In the genomic region with DNA sequence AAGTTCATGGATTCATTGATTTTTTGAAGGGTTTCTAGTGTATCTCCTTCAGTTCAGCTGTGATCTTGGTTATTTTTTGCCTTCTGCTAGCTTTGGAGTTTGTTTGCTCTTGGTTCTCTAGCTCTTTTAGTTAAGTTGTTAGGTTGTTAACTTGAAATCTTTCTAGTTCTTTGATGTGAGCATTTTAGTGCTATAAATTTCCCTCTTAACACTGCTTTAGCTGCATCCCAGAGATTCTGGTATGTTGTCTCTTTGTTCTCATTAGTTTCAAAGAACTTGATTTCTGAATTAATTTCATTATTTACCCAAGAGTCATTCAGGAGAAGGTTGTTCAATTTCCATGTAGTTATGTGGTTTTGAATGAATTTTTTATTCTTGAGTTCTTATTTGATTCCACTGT, we compare ENCODE assay signal across 7 cellular contexts.
"Had no signal": no experiment of that assay in that cellular context is flagged by ENCODE, and none has a peak within 500 bp of the region (broad histone marks: within the 10 kb centered on the region; RNA-seq: fewer than 3 reads in every experiment).

No MANE protein-coding gene starts in this region.

- FAIRE-seq: HTR-8/SVneo, K562 had no signal

- H3K27ac ChIP-seq: HL-60, KMS-11 had no signal

- ATAC-seq: K562 had no signal

- H3K4me3 ChIP-seq: K562 had no signal

- H3K9ac ChIP-seq: KMS-11 had no signal

- DNase-seq: IMR-90, KBM-7, KG1 had no signal

- H3K4me2 ChIP-seq: KMS-11 had no signal
